In the genomic region with DNA sequence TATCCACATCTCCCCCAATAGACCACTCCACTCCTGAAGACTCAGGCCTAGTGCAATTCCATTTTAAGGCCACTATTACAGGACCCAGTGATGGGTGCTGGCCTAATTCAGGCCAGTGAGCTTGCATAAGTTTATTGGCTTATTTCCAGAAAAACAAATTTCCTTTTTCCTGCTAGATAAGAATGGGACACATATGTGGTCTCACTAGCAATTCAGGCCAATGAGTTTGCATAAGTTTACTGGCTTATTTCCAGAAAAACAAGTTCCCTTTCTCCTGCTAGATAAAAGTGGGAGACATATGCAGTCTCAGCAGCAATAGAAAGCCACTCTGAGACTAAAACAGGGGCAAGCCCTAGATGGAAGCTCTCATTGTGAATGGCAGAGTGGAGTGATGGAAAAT, we compare ENCODE assay signal across 10 cellular contexts. TPM values are rescaled to one million over a fixed set of nuclear protein-coding genes. Genes with fewer than 3 reads are reported as not detected.
DNase-seq lines count a peak whose midpoint lies in the region; ATAC-seq, FAIRE-seq and TF ChIP-seq lines count a peak whose summit lies in the region.
"Had no signal": no experiment of that assay in that cellular context is flagged by ENCODE, and none has a peak within 500 bp of the region (broad histone marks: within the 10 kb centered on the region; RNA-seq: fewer than 3 reads in every experiment).

No MANE protein-coding gene starts in this region.

- H3K9me3 ChIP-seq in HepG2 (ENCODE audit: low read length), result no peaks in the 10 kb centered on the region
- H3K9me3 ChIP-seq in vagina, result no peaks in the 10 kb centered on the region
- no peaks in the 10 kb centered on the region for H3K9me3 ChIP-seq in T-helper 17 cell (ENCODE audit: control insufficient read depth, low read length, poor library complexity, severe bottlenecking)

- H3K4me1 Mint-ChIP-seq in T-helper 17 cell, result peaks cover 3% of the 10 kb centered on the region

- in situ Hi-C loops in HepG2 (cut with HindIII; ENCODE audit: extremely low pct_ligation_motif_present, low pct_unique_long_range_greater_than_20kb), result loop anchor here (10.0 kb wide), 2 partner anchors 472 to 562 kb away; no protein-coding TSS in a partner anchor

- H3K27ac Mint-ChIP-seq in T-helper 17 cell, result no peak overlapping the region

- H3K27ac ChIP-seq in HepG2 (ENCODE audit: extremely low read length, insufficient read depth, low read length) (peak overlapping the region; percentile 90), vagina (peak overlapping the region; percentile 59)

- H3K4me3 ChIP-seq in HepG2 (replicated peaks in 1 of 3; ENCODE audit: insufficient read depth in 1 of 3, low read depth in 2 of 3, low read length in 3 of 3) (no peak overlapping the region; a peak in 1 of 6 replicates), vagina (no peak overlapping the region)
- H3K4me3 ChIP-seq: skin epidermis had no signal

- H3K27me3 Mint-ChIP-seq in T-helper 17 cell, result peaks cover 44% of the 10 kb centered on the region

- H4K20me1 ChIP-seq in HepG2 (ENCODE audit: insufficient read depth, low read length), result no peaks in the 10 kb centered on the region

- H2AFZ ChIP-seq in HepG2 (ENCODE audit: low read length), result no peak overlapping the region

- no peak for ATAC-seq in HepG2
- no peak for ATAC-seq in T-helper 17 cell

- no peak for TF ChIP-seq CTCF in HepG2 (CRISPR knock-in tag; IDR thresholded peaks at IDR 0.05)
- TF ChIP-seq CTCF in vagina (IDR thresholded peaks at IDR 0.05), result no peak

- peaks cover 70% of the 10 kb centered on the region for H3K4me1 ChIP-seq in HepG2 (ENCODE audit: insufficient read depth, low read length)
- H3K4me1 ChIP-seq in vagina, result peaks cover 34% of the 10 kb centered on the region

- H3K36me3 Mint-ChIP-seq in T-helper 17 cell (ENCODE audit: low read depth), result no peaks in the 10 kb centered on the region

- peak overlapping the region; percentile 32; the same call in 1 of the 2 replicates for H3K9ac ChIP-seq in HepG2 (ENCODE audit: insufficient read depth, low read depth, low read length)

- no peak overlapping the region for H3K4me3 Mint-ChIP-seq in T-helper 17 cell

- peak overlapping the region; percentile 60; the same call in 1 of the 2 replicates for H3K4me2 ChIP-seq in HepG2 (ENCODE audit: low read depth, low read length)

- intact Hi-C loops in HepG2 (cut with micrococcal nuclease; ENCODE audit: unreplicated experiment) (loop anchor here (2.0 kb wide), 1 partner anchor 24 kb away; no protein-coding TSS in a partner anchor), vagina (cut with DNase I) (loop anchor here (10.0 kb wide), 1 partner anchor 48 kb away; no protein-coding TSS in a partner anchor)

- no peak for TF ChIP-seq EP300 in HepG2 (IDR thresholded peaks at IDR 0.05; ENCODE audit: low read depth in 2 of 2, low read length in 2 of 2)
- TF ChIP-seq EP300 in HepG2 (CRISPR knock-in tag; IDR thresholded peaks at IDR 0.05; ENCODE audit: borderline replicate concordance), result no peak

- H3K36me3 ChIP-seq in HepG2 (replicated peaks in 1 of 2; ENCODE audit: control insufficient read depth in 1 of 2, insufficient read depth in 2 of 2, low read length in 2 of 2), result no peaks in the 10 kb centered on the region
- no peaks in the 10 kb centered on the region for H3K36me3 ChIP-seq in vagina

- no peak for TF ChIP-seq POLR2A in HepG2 (IDR thresholded peaks at IDR 0.05; ENCODE audit: insufficient read depth in 1 of 2, low read depth in 2 of 2, low read length in 2 of 2)
- TF ChIP-seq POLR2A in vagina (IDR thresholded peaks at IDR 0.05), result no peak

- H3K79me2 ChIP-seq in HepG2 (ENCODE audit: insufficient read depth, low read length), result no peaks in the 10 kb centered on the region

- CTCF ChIA-PET in HepG2 (lab: Yijun Ruan, JAX; ENCODE audit: low intra/inter-chr PET ratio, low total read pairs), result interaction anchor here (1.8 kb wide), 1 partner anchor 39 kb away, joined by 6 read pairs; no protein-coding TSS in a partner anchor

- DNase-seq in SKM-1 treated with dmso at 0.1 percent for 144 hours (lab: John Stamatoyannopoulos, UW; ENCODE audit: unreplicated experiment), result peak; percentile 24
- no peak for DNase-seq in SKM-1 (lab: John Stamatoyannopoulos, UW; ENCODE audit: unreplicated experiment)
- DNase-seq in dermis blood vessel endothelial cell, result peak; percentile 81
- no peak for DNase-seq in HepG2 (ENCODE audit: low spot score)
- DNase-seq in vagina (ENCODE audit: extremely low spot score in 2 of 2), result no peak
- DNase-seq in pons (ENCODE audit: low spot score), result no peak
- DNase-seq in HuH-7.5 (ENCODE audit: low spot score), result no peak
- DNase-seq in T-helper 17 cell, result no peak
- DNase-seq: ACHN had no signal

- H3K27me3 ChIP-seq in HepG2 (ENCODE audit: control insufficient read depth in 1 of 2, insufficient read depth in 2 of 2, low read length in 2 of 2) (no peaks in the 10 kb centered on the region), vagina (no peaks in the 10 kb centered on the region)

- no peak for FAIRE-seq in HepG2 (lab: Jason Lieb, UNC)

- no peak for TF ChIP-seq RAD21 in HepG2 (CRISPR knock-in tag; IDR thresholded peaks at IDR 0.05)

- POLR2A ChIA-PET in HepG2 (lab: Yijun Ruan, JAX), result interaction anchor here (1.2 to 6.7 kb wide), 12 partner anchors 8 to 424 kb away, joined by 4 to 118 read pairs (median 12); a partner anchor contains a TSS

- no TSS peak for BruUV-seq in HepG2 (replicated peaks; lab: Mats Ljungman, UMichigan)

TF ChIP-seq in HepG2, 621 proteins besides CTCF, POLR2A, EP300 and RAD21 (continues in another document):
- TF ChIP-seq, protein P1, sequence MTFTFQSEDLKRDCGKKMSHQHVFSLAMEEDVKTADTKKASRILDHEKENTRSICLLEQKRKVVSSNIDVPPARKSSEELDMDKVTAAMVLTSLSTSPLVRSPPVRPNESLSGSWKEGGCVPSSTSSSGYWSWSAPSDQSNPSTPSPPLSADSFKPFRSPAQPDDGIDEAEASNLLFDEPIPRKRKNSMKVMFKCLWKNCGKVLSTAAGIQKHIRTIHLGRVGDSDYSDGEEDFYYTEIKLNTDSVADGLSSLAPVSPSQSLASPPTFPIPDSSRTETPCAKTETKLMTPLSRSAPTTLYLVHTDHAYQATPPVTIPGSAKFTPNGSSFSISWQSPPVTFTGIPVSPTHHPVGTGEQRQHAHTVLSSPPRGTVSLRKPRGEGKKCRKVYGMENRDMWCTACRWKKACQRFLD (CRISPR knock-in tag; IDR thresholded peaks at IDR 0.05; ENCODE audit: borderline replicate concordance), result no peak
- TF ChIP-seq SOX5 (CRISPR knock-in tag; IDR thresholded peaks at IDR 0.05; ENCODE audit: borderline replicate concordance), result peak; percentile 12; the same call in 1 of the 2 replicates

RNA-seq across cellular contexts. Expression of a gene that starts 22.4 kb away (rescaled TPM):
- total RNA-seq in dermis blood vessel endothelial cell (308 and 569 TPM in 2 replicates), HepG2 (2016; rRNA removed; fragmentation: Illumina TruSeq; extraction: Trizol) (4.3 and 10.7 TPM in 2 replicates), vagina (130 TPM), T-helper 17 cell (1 to 10 TPM in 1 of 2 donors, under 1 TPM in 1; 0.68 to 2.0 TPM)
- 3.1 and 3.7 TPM in 2 replicates for total RNA-seq in HepG2 (2016; cell fraction: cytosol; rRNA removed; fragmentation: Illumina TruSeq; extraction: Trizol; ENCODE audit: low read depth)
- 3.1 and 10.5 TPM in 2 replicates for total RNA-seq in HepG2 (2016; cell fraction: insoluble cytoplasmic fraction; rRNA removed; fragmentation: Illumina TruSeq; extraction: Trizol)
- 4.4 and 5.7 TPM in 2 replicates for total RNA-seq in HepG2 (2016; cell fraction: membrane; rRNA removed; fragmentation: Illumina TruSeq; extraction: Trizol)
- 9.8 and 17.4 TPM in 2 replicates for total RNA-seq in HepG2 (2016; cell fraction: nucleus; rRNA removed; fragmentation: Illumina TruSeq; extraction: Trizol)
- 26.1 and 35.5 TPM in 2 replicates for polyA plus RNA-seq in HepG2 (2011; rRNA removed)
- 35.7 and 40.9 TPM in 2 replicates for polyA plus RNA-seq in HepG2 (2011; cell fraction: cytosol; rRNA removed)
- 35.9 and 47.6 TPM in 2 replicates for polyA plus RNA-seq in HepG2 (2011; cell fraction: nucleus; rRNA removed)
- polyA plus RNA-seq in HepG2 (2012), result 18.1 and 31.9 TPM in 2 replicates
- 1.5 and 1.7 TPM in 2 replicates for polyA plus RNA-seq in HepG2 (2016; cell fraction: cytosol; fragmentation: Illumina TruSeq; extraction: Trizol; ENCODE audit: low read depth)
- 2.6 and 3.2 TPM in 2 replicates for polyA plus RNA-seq in HepG2 (2016; cell fraction: insoluble cytoplasmic fraction; fragmentation: Illumina TruSeq; extraction: Trizol; ENCODE audit: low read depth)
- 1.6 and 2.2 TPM in 2 replicates for polyA plus RNA-seq in HepG2 (2016; cell fraction: membrane; fragmentation: Illumina TruSeq; extraction: Trizol; ENCODE audit: low read depth)
- 25.4 and 29.5 TPM in 2 replicates for polyA plus RNA-seq in HepG2 (2016; cell fraction: nucleus; fragmentation: Illumina TruSeq; extraction: Trizol; ENCODE audit: insufficient read depth, low read depth)
- 67.2 and 67.7 TPM in 2 replicates for polyA minus RNA-seq in HepG2 (2011; rRNA and poly(A)+ RNA removed; ENCODE audit: low replicate concordance)
- polyA minus RNA-seq in HepG2 (2011; cell fraction: cytosol; rRNA and poly(A)+ RNA removed), result 20.9 and 26.9 TPM in 2 replicates
- 19.2 and 28.2 TPM in 2 replicates for polyA minus RNA-seq in HepG2 (2011; cell fraction: nucleus; rRNA and poly(A)+ RNA removed)

RNA-seq across cellular contexts. Expression of a gene that starts 33.2 kb away (rescaled TPM):
- 49.9 and 57.9 TPM in 2 replicates for total RNA-seq in dermis blood vessel endothelial cell
- total RNA-seq in HepG2 (2016; rRNA removed; fragmentation: Illumina TruSeq; extraction: Trizol), result 24.0 and 29.9 TPM in 2 replicates
- 6.3 and 6.7 TPM in 2 replicates for total RNA-seq in HepG2 (2016; cell fraction: cytosol; rRNA removed; fragmentation: Illumina TruSeq; extraction: Trizol; ENCODE audit: low read depth)
- total RNA-seq in HepG2 (2016; cell fraction: insoluble cytoplasmic fraction; rRNA removed; fragmentation: Illumina TruSeq; extraction: Trizol), result 22.0 and 29.2 TPM in 2 replicates
- 11.3 and 12.9 TPM in 2 replicates for total RNA-seq in HepG2 (2016; cell fraction: membrane; rRNA removed; fragmentation: Illumina TruSeq; extraction: Trizol)
- 26.4 and 32.0 TPM in 2 replicates for total RNA-seq in HepG2 (2016; cell fraction: nucleus; rRNA removed; fragmentation: Illumina TruSeq; extraction: Trizol)
- 45.6 and 45.8 TPM in 2 replicates for polyA plus RNA-seq in HepG2 (2011; rRNA removed)
- 30.7 and 44.4 TPM in 2 replicates for polyA plus RNA-seq in HepG2 (2011; cell fraction: cytosol; rRNA removed)
- 31.7 and 32.8 TPM in 2 replicates for polyA plus RNA-seq in HepG2 (2011; cell fraction: nucleus; rRNA removed)
- 23.2 and 27.6 TPM in 2 replicates for polyA plus RNA-seq in HepG2 (2012)
- polyA plus RNA-seq in HepG2 (2016; cell fraction: cytosol; fragmentation: Illumina TruSeq; extraction: Trizol; ENCODE audit: low read depth), result 1.1 and 1.2 TPM in 2 replicates
- polyA plus RNA-seq in HepG2 (2016; cell fraction: insoluble cytoplasmic fraction; fragmentation: Illumina TruSeq; extraction: Trizol; ENCODE audit: low read depth), result 20.9 and 24.0 TPM in 2 replicates
- 3.6 and 5.5 TPM in 2 replicates for polyA plus RNA-seq in HepG2 (2016; cell fraction: membrane; fragmentation: Illumina TruSeq; extraction: Trizol; ENCODE audit: low read depth)
- polyA plus RNA-seq in HepG2 (2016; cell fraction: nucleus; fragmentation: Illumina TruSeq; extraction: Trizol; ENCODE audit: insufficient read depth, low read depth), result 21.9 and 25.7 TPM in 2 replicates
- polyA minus RNA-seq in HepG2 (2011; rRNA and poly(A)+ RNA removed; ENCODE audit: low replicate concordance), result 61.7 and 122 TPM in 2 replicates
- 38.2 and 59.0 TPM in 2 replicates for polyA minus RNA-seq in HepG2 (2011; cell fraction: cytosol; rRNA and poly(A)+ RNA removed)
- 120 and 149 TPM in 2 replicates for polyA minus RNA-seq in HepG2 (2011; cell fraction: nucleus; rRNA and poly(A)+ RNA removed)
- total RNA-seq in vagina, result 69.5 TPM
- 10 to 100 TPM; 15.5 to 23.1 TPM for total RNA-seq in T-helper 17 cell

Comparison
In these comparisons a context has a peak if more than half of its experiments do, and no peak if none do; other contexts are left out.
1. DNase-seq: peak in SKM-1 treated with dmso at 0.1 percent for 144 hours (single experiment) and dermis blood vessel endothelial cell (single experiment); none in SKM-1 (single experiment), HepG2 (single experiment), vagina (0 of 2), pons (single experiment), HuH-7.5 (single experiment) and T-helper 17 cell (0 of 3).